In genomic region chr21:38333290-38334272, GRCh38 we compare ENCODE assay signal across 12 cellular contexts.
DNase-seq lines count a peak whose midpoint lies in the region; ATAC-seq, FAIRE-seq and TF ChIP-seq lines count a peak whose summit lies in the region.
"Had no signal": no experiment of that assay in that cellular context is flagged by ENCODE, and none has a peak within 500 bp of the region (broad histone marks: within the 10 kb centered on the region; RNA-seq: fewer than 3 reads in every experiment).

No MANE protein-coding gene starts in this region.

- FAIRE-seq in small intestine (lab: Jason Lieb, UNC): no peak

- intact Hi-C loops in left lung (cut with DNase I): no loop called here

- TF ChIP-seq CTCF in C4-2B (conservative IDR thresholded peaks at IDR 0.05) (0 out of 2 replicates have a peak, but pooled peaks have one; percentile 7), cardiac fibroblast (IDR thresholded peaks at IDR 0.05; ENCODE audit: low read depth, low read length) (peak; percentile 44), left lung (IDR thresholded peaks at IDR 0.05) (peak in 1 of 2 donors; percentile 12)

- H3K27me3 ChIP-seq in left lung (no peaks in the 10 kb centered on the region), small intestine (ENCODE audit: control insufficient read depth in 2 of 2, insufficient read depth in 2 of 2, low read length in 2 of 2) (no peaks in the 10 kb centered on the region)

- no peaks in the 10 kb centered on the region for H3K9me3 ChIP-seq in left lung
- H3K9me3 ChIP-seq in small intestine (ENCODE audit: control insufficient read depth, low read depth): no peaks in the 10 kb centered on the region

- H3K4me3 ChIP-seq in cardiac fibroblast (replicated peaks in 1 of 2; ENCODE audit: low read depth in 2 of 2, low read length in 2 of 2) (no peak overlapping the region), left lung (no peak overlapping the region), small intestine (ENCODE audit: low read depth in 1 of 2, low read length in 2 of 2) (no peak overlapping the region)

- peak; percentile 50 for ATAC-seq in left lung
- ATAC-seq: CD8-positive, alpha-beta T cell; effector memory CD8-positive, alpha-beta T cell; left colon had no signal

- DNase-seq in Kasumi-1 (lab: John Stamatoyannopoulos, UW) (peak; percentile 68 to 70), cardiac fibroblast (ENCODE audit: low read depth in 2 of 2) (peak; percentile 49 to 56), left lung (no peak), NCI-H2227 treated with DMSO at 0.1 percent for 48 hours (lab: John Stamatoyannopoulos, UW) (no peak), small intestine (no peak), activated gamma-delta T cell (lab: John Stamatoyannopoulos, UW) (no peak), DMS153 (lab: John Stamatoyannopoulos, UW) (no peak)
- DNase-seq: effector memory CD8-positive, alpha-beta T cell; left colon; NCI-H1048 had no signal

- no peaks in the 10 kb centered on the region for H3K4me1 ChIP-seq in left lung
- no peaks in the 10 kb centered on the region for H3K4me1 ChIP-seq in small intestine (ENCODE audit: control insufficient read depth in 2 of 2, insufficient read depth in 1 of 2, low read depth in 1 of 2, low read length in 1 of 2)

- no peak overlapping the region for H3K27ac ChIP-seq in C4-2B
- no peak overlapping the region for H3K27ac ChIP-seq in left lung
- no peak overlapping the region for H3K27ac ChIP-seq in small intestine (ENCODE audit: low read depth in 1 of 2, low read length in 1 of 2)

- WGBS in small intestine, 3 donors: 69 to 83% (median 75%) methylated on average over 8 of the region's 8 CpGs

- no peaks in the 10 kb centered on the region for H3K36me3 ChIP-seq in left lung
- no peaks in the 10 kb centered on the region for H3K36me3 ChIP-seq in small intestine (ENCODE audit: control insufficient read depth in 2 of 2, insufficient read depth in 2 of 2, low read length in 2 of 2)

Comparison
In these comparisons a context has a peak if more than half of its experiments do, and no peak if none do; other contexts are left out.
1. DNase-seq: peak in Kasumi-1 (2 of 2) and cardiac fibroblast (2 of 2); none in left lung (0 of 2), NCI-H2227 treated with DMSO at 0.1 percent for 48 hours (single experiment), small intestine (single experiment), activated gamma-delta T cell (single experiment) and DMS153 (single experiment).